ENCODE assay signal across 16 cellular contexts in the genomic region with DNA sequence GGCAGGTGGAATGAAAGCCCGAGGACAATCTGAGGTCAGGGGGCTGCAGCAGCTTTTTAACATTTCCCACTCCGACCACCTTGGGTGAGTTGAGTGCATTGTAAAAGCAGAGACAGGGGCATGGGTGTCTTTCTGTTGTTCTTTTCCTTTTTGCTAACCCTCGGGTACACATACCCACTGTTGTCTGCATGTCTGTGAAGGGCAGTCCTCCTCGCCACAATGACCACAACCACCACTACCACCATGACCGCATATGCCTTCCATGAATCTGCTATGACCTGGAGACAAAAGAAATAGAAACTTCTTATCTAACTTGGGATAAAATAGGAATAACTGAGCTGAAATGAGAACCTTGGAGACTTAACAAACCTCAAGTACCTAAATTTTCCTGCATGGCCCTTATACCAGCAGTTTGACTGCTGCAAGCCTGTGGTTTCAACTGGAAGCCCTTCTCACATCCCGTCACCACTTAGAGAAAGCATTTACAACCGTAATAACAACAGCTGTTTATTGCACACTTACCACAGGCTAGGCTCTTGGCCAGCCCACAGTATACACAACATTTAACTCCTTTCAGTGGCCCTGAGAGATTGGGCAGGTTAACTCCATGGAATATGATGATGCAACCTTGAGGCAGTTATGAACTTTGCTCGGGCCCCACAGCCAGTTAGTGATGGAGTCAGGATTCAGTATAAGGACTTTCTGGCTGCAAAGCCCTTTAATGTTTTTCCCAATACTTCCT.
DNase-seq lines count a peak whose midpoint lies in the region; ATAC-seq, FAIRE-seq and TF ChIP-seq lines count a peak whose summit lies in the region.
"Had no signal": no experiment of that assay in that cellular context is flagged by ENCODE, and none has a peak within 500 bp of the region (broad histone marks: within the 10 kb centered on the region; RNA-seq: fewer than 3 reads in every experiment).

No MANE protein-coding gene starts in this region.

- no peaks in the 10 kb centered on the region for H3K4me1 ChIP-seq in HepG2 (ENCODE audit: insufficient read depth, low read length)
- H3K4me1 ChIP-seq in osteoblast (ENCODE audit: insufficient read depth, low read length) = no peaks in the 10 kb centered on the region

- ATAC-seq in HepG2 = peak; percentile 62
- no peak for ATAC-seq in HG02763 (IDR thresholded peaks at IDR 0.05; ENCODE audit: unreplicated experiment)

- POLR2A ChIA-PET in HepG2 (lab: Yijun Ruan, JAX) = no interaction called here

- H3K4me3 ChIP-seq in astrocyte of the cerebellum (ENCODE audit: low read depth, low read length) (no peak overlapping the region), HepG2 (replicated peaks in 1 of 3; ENCODE audit: insufficient read depth in 1 of 3, low read depth in 2 of 3, low read length in 3 of 3) (no peak overlapping the region), osteoblast (ENCODE audit: insufficient read depth, low read length) (no peak overlapping the region)
- H3K4me3 ChIP-seq: dorsolateral prefrontal cortex had no signal

- no peak for TF ChIP-seq EP300 in HepG2 (IDR thresholded peaks at IDR 0.05; ENCODE audit: low read depth in 2 of 2, low read length in 2 of 2)
- no peak for TF ChIP-seq EP300 in HepG2 (CRISPR knock-in tag; IDR thresholded peaks at IDR 0.05; ENCODE audit: borderline replicate concordance)

- DNase-seq in AML-193 (lab: John Stamatoyannopoulos, UW) (peak; percentile 10 to 26), HuH-7 (ENCODE audit: low spot score) (peak; percentile 8), astrocyte of the cerebellum (ENCODE audit: low read depth) (peak; percentile 1), HepG2 (ENCODE audit: low spot score) (no peak), NCI-H2107 treated with DMSO at 0.1 percent for 48 hours (lab: John Stamatoyannopoulos, UW; ENCODE audit: unreplicated experiment) (no peak), NCI-H510A (lab: John Stamatoyannopoulos, UW) (no peak), osteoblast (ENCODE audit: insufficient read length, low spot score, missing footprints) (no peak)
- DNase-seq: activated CD4-positive, alpha-beta T cell treated with anti-CD3 and anti-CD28 coated beads for 1 hour; activated naive CD4-positive, alpha-beta T cell treated with anti-CD3 and anti-CD28 coated beads, Interleukin-2, amount 10 ng/mL, durations not matched to agents 7 days and 5 days; brain microvascular endothelial cell; dorsolateral prefrontal cortex; NCI-H1105; NCI-H2227 treated with DMSO at 0.1 percent for 48 hours; SHP77 had no signal

- 22% methylated on average over 8 of the region's 8 CpGs for WGBS in HepG2 (ENCODE audit: low lambda C conversion rate)

- H3K27me3 ChIP-seq in HepG2 (ENCODE audit: control insufficient read depth in 1 of 2, insufficient read depth in 2 of 2, low read length in 2 of 2) (no peaks in the 10 kb centered on the region), osteoblast (ENCODE audit: insufficient read depth, low read length) (peaks cover 2% of the 10 kb centered on the region)
- H3K27me3 ChIP-seq: brain microvascular endothelial cell, dorsolateral prefrontal cortex had no signal

- BruUV-seq in HepG2 (replicated peaks; lab: Mats Ljungman, UMichigan) = no TSS peak

- H2AFZ ChIP-seq in HepG2 (ENCODE audit: low read length) = no peak overlapping the region
- no peak overlapping the region for H2AFZ ChIP-seq in osteoblast (ENCODE audit: low read length)

- in situ Hi-C loops in astrocyte of the cerebellum (cut with HindIII; ENCODE audit: low sequenced_read_pairs) = no loop called here
- in situ Hi-C loops in HepG2 (cut with HindIII; ENCODE audit: extremely low pct_ligation_motif_present, low pct_unique_long_range_greater_than_20kb) = no loop called here

- no peak overlapping the region for H3K27ac ChIP-seq in HepG2 (ENCODE audit: extremely low read length, insufficient read depth, low read length)
- H3K27ac ChIP-seq in osteoblast (ENCODE audit: low read depth, low read length) = no peak overlapping the region
- H3K27ac ChIP-seq: brain microvascular endothelial cell, dorsolateral prefrontal cortex had no signal

- CTCF ChIA-PET in HepG2 (lab: Yijun Ruan, JAX; ENCODE audit: low intra/inter-chr PET ratio, low total read pairs) = no interaction called here

- H3K36me3 ChIP-seq in HepG2 (replicated peaks in 1 of 2; ENCODE audit: control insufficient read depth in 1 of 2, insufficient read depth in 2 of 2, low read length in 2 of 2) = no peaks in the 10 kb centered on the region
- H3K36me3 ChIP-seq in osteoblast (ENCODE audit: insufficient read depth, low read length) = no peaks in the 10 kb centered on the region
- H3K36me3 ChIP-seq: brain microvascular endothelial cell had no signal

- H4K20me1 ChIP-seq in HepG2 (ENCODE audit: insufficient read depth, low read length) = no peaks in the 10 kb centered on the region
- H4K20me1 ChIP-seq in osteoblast (ENCODE audit: insufficient read depth, low read length) = no peaks in the 10 kb centered on the region

- TF ChIP-seq POLR2A in HepG2 (IDR thresholded peaks at IDR 0.05; ENCODE audit: insufficient read depth in 1 of 2, low read depth in 2 of 2, low read length in 2 of 2) = no peak

- intact Hi-C loops in HepG2 (cut with micrococcal nuclease; ENCODE audit: unreplicated experiment) = no loop called here

- H3K79me2 ChIP-seq in HepG2 (ENCODE audit: insufficient read depth, low read length) (no peaks in the 10 kb centered on the region), osteoblast (ENCODE audit: insufficient read depth, low read length) (no peaks in the 10 kb centered on the region)

- no peak overlapping the region for H3K9ac ChIP-seq in HepG2 (ENCODE audit: insufficient read depth, low read depth, low read length)

- H3K4me2 ChIP-seq in HepG2 (ENCODE audit: low read depth, low read length) (no peak overlapping the region), osteoblast (ENCODE audit: insufficient read depth, low read length) (no peak overlapping the region)

- TF ChIP-seq RAD21 in HepG2 (CRISPR knock-in tag; IDR thresholded peaks at IDR 0.05) = no peak

- TF ChIP-seq CTCF in astrocyte of the cerebellum (IDR thresholded peaks at IDR 0.05; ENCODE audit: low read depth, low read length, missing control alignments) (no peak), HepG2 (CRISPR knock-in tag; IDR thresholded peaks at IDR 0.05) (no peak), osteoblast (IDR thresholded peaks at IDR 0.05; ENCODE audit: extremely low read depth, low read depth, low read length) (no peak)

- FAIRE-seq in HepG2 (lab: Jason Lieb, UNC) = no peak
- FAIRE-seq: HTR-8/SVneo had no signal

- no peaks in the 10 kb centered on the region for H3K9me3 ChIP-seq in HepG2 (ENCODE audit: low read length)
- H3K9me3 ChIP-seq in osteoblast (ENCODE audit: low read depth, low read length) = no peaks in the 10 kb centered on the region

TF ChIP-seq in HepG2, 621 proteins besides CTCF, POLR2A, EP300 and RAD21 (continues in another document):
- TF ChIP-seq CEBPG (CRISPR knock-in tag; IDR thresholded peaks at IDR 0.05) = peak; percentile 60
- TF ChIP-seq HNF4A (CRISPR knock-in tag; IDR thresholded peaks at IDR 0.05) = peak; percentile 50; the same call in 1 of the 2 replicates
- TF ChIP-seq ATF7 (IDR thresholded peaks at IDR 0.05) = peak; percentile 62
- no peak for TF ChIP-seq ATF7 (CRISPR knock-in tag; IDR thresholded peaks at IDR 0.05)
- no peak for TF ChIP-seq AKAP8 (CRISPR knock-in tag; IDR thresholded peaks at IDR 0.05)
- TF ChIP-seq ZFP36L1 (CRISPR knock-in tag; IDR thresholded peaks at IDR 0.05) = no peak
- no peak for TF ChIP-seq GMEB1 (CRISPR knock-in tag; IDR thresholded peaks at IDR 0.05; ENCODE audit: borderline replicate concordance)
- TF ChIP-seq, protein P1, sequence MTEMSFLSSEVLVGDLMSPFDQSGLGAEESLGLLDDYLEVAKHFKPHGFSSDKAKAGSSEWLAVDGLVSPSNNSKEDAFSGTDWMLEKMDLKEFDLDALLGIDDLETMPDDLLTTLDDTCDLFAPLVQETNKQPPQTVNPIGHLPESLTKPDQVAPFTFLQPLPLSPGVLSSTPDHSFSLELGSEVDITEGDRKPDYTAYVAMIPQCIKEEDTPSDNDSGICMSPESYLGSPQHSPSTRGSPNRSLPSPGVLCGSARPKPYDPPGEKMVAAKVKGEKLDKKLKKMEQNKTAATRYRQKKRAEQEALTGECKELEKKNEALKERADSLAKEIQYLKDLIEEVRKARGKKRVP (CRISPR knock-in tag; IDR thresholded peaks at IDR 0.05) = peak in 1 of 2 experiments; percentile 80; a peak in 2 of 4 replicates
- TF ChIP-seq ZNF333 (CRISPR knock-in tag; IDR thresholded peaks at IDR 0.05; ENCODE audit: borderline replicate concordance) = no peak
- peak; percentile 43; the same call in 1 of the 2 replicates for TF ChIP-seq ATF3 (CRISPR knock-in tag; IDR thresholded peaks at IDR 0.05)
- TF ChIP-seq CEBPB (IDR thresholded peaks at IDR 0.05; ENCODE audit: borderline replicate concordance, low read depth, low read length) = peak; percentile 77; the same call in 1 of the 2 replicates
- TF ChIP-seq, protein P2, sequence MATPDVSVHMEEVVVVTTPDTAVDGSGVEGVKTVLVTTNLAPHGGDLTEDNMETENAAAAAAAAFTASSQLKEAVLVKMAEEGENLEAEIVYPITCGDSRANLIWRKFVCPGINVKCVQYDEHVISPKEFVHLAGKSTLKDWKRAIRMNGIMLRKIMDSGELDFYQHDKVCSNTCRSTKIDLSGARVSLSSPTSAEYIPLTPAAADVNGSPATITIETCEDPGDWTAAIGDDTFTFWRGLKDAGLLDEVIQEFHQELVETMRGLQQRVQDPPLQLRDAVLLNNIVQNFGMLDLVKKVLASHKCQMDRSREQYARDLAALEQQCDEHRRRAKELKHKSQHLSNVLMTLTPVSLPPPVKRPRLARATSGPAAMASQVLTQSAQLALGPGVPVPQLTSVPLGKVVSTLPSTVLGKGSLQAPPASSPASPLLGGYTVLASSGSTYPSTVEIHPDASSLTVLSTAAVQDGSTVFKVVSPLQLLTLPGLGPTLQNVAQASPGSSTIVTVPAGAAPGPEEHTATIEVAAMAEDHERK (CRISPR knock-in tag; IDR thresholded peaks at IDR 0.05; ENCODE audit: low read depth) = no peak
- TF ChIP-seq PLRG1 (conservative IDR thresholded peaks at IDR 0.05) = no peak

Comparison
In these comparisons a context has a peak if more than half of its experiments do, and no peak if none do; other contexts are left out.
1. DNase-seq: peak in AML-193 (2 of 2), HuH-7 (single experiment) and astrocyte of the cerebellum (single experiment); none in HepG2 (single experiment), NCI-H2107 treated with DMSO at 0.1 percent for 48 hours (single experiment), NCI-H510A (single experiment) and osteoblast (single experiment).